9 cellular contexts compared by ENCODE assay signal in the genomic region with DNA sequence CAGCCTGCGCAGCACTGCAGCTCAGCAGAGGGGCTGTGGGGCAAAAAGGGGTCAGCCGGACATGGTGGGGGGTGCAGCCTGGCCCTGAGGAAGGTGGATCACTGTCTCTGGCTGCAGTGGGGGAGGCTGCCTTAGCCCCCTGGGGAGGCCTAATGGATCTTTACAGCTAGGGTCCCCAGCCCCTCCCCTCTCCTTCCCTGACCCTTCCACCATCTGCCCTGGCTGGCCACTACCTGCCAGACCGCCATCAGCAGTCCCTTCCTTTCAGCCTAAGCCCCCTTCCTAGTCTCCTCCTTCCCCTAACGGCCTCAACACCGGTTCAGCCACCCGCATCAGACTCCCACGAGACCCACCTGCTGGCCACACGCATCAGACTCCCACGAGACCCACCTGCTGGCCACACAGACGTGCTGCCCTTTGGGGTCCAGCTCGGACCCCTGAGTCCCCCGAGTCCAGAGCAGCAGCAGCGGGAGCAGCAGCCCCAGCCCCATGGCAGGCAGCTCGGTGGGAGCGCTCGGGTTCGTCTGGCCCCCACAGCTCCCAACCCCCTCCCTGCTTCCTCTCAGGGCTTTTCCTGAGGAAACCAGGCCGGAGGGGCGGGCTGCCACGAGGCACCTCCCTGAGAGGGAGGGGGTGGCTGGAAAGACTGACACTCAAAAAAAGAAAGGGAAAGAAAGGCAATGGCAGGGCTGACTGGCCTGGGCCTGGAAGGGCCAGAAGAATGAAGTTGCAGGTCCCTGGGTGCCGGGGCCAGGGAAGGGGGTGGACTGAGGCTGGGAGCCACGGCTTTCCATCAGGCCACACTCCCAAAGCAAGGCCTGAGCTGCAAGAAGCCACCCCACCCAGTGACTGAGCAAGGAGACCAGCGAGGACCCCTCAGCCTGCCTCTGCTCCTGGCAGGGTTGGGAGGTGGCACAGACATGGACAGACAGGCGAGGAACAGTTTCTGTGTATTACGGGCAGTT. TPM values are rescaled to one million over a fixed set of nuclear protein-coding genes. Genes with fewer than 3 reads are reported as not detected.
DNase-seq lines count a peak whose midpoint lies in the region; ATAC-seq, FAIRE-seq and TF ChIP-seq lines count a peak whose summit lies in the region.
"Had no signal": no experiment of that assay in that cellular context is flagged by ENCODE, and none has a peak within 500 bp of the region (broad histone marks: within the 10 kb centered on the region; RNA-seq: fewer than 3 reads in every experiment).

TSS of gene SCARF1 (minus strand) at position 526 of the 965 bp plus-strand sequence. CDS start at position 491, 35 bp downstream.

- H3K36me3 Mint-ChIP-seq in activated T-cell treated with anti-CD3 and anti-CD28 coated beads, Interleukin-2, amount 50 U/mL, for 72 hours (ENCODE audit: insufficient read depth in 2 of 2), result no peaks in the 10 kb centered on the region

- no peaks in the 10 kb centered on the region for H3K9me3 Mint-ChIP-seq in activated T-cell treated with anti-CD3 and anti-CD28 coated beads, Interleukin-2, amount 50 U/mL, for 72 hours

- H3K4me3 Mint-ChIP-seq in activated T-cell treated with anti-CD3 and anti-CD28 coated beads, Interleukin-2, amount 50 U/mL, for 72 hours, result peak within 1 kb of the TSS; percentile 89 to 92

- peak within 1 kb of the TSS; percentile 71 for H3K27ac Mint-ChIP-seq in activated T-cell treated with anti-CD3 and anti-CD28 coated beads, Interleukin-2, amount 50 U/mL, for 72 hours

- H3K9me3 ChIP-seq in MG63, result no peaks in the 10 kb centered on the region

- ATAC-seq in activated T-cell treated with anti-CD3 and anti-CD28 coated beads, Interleukin-2, amount 50 U/mL, for 72 hours (replicated peaks in 1 of 2), result no peak
- ATAC-seq in HG03108 (IDR thresholded peaks at IDR 0.05; ENCODE audit: unreplicated experiment) (no peak), HG03457 (IDR thresholded peaks at IDR 0.05; ENCODE audit: unreplicated experiment) (no peak)

- H3K4me3 ChIP-seq in skin epidermis (peak within 1 kb of the TSS; percentile 5 to 52 (median 28)), MG63 (no peak within 1 kb of the TSS)

- H3K27me3 Mint-ChIP-seq in activated T-cell treated with anti-CD3 and anti-CD28 coated beads, Interleukin-2, amount 50 U/mL, for 72 hours (ENCODE audit: low read depth), result no peaks in the 10 kb centered on the region

- no peak for TF ChIP-seq POLR2A in GM12892 (IDR thresholded peaks at IDR 0.05; ENCODE audit: low read depth, low read length)

- H3K4me1 Mint-ChIP-seq in activated T-cell treated with anti-CD3 and anti-CD28 coated beads, Interleukin-2, amount 50 U/mL, for 72 hours (ENCODE audit: low read depth), result peaks cover 41% of the 10 kb centered on the region

- no peaks in the 10 kb centered on the region for H3K27me3 ChIP-seq in MG63

- no peak for DNase-seq in GM12892 (ENCODE audit: insufficient read length)
- no peak for DNase-seq in activated T-cell treated with anti-CD3 and anti-CD28 coated beads, Interleukin-2, amount 50 U/mL, for 72 hours
- peak; percentile 65 for DNase-seq in islet precursor cell
- DNase-seq in MG63, result no peak
- DNase-seq in iPS-NIHi7 (ENCODE audit: extremely low spot score), result no peak
- DNase-seq: NCI-H2171 had no signal

- peak; percentile 57 for FAIRE-seq in GM12892 (lab: Jason Lieb, UNC)

- H3K36me3 ChIP-seq in MG63, result no peaks in the 10 kb centered on the region

- peak within 1 kb of the TSS in 19 of 21 experiments; percentile 42 to 83 (median 75) for H3K27ac ChIP-seq in skin epidermis

RNA-seq across cellular contexts. Expression of gene SCARF1, which starts in this region (rescaled TPM):
- polyA plus RNA-seq in GM12892 (2012; ENCODE audit: missing spikeins), result 0.64 TPM
- 1 to 10 TPM; 1.9 to 2.5 TPM for total RNA-seq in activated T-cell treated with anti-CD3 and anti-CD28 coated beads, Interleukin-2, amount 50 U/mL, for 72 hours
- not detected in 2 replicates for total RNA-seq in MG63 (2014; rRNA removed; shearing (Covaris generic); ENCODE audit: low replicate concordance)
